In the genomic region with DNA sequence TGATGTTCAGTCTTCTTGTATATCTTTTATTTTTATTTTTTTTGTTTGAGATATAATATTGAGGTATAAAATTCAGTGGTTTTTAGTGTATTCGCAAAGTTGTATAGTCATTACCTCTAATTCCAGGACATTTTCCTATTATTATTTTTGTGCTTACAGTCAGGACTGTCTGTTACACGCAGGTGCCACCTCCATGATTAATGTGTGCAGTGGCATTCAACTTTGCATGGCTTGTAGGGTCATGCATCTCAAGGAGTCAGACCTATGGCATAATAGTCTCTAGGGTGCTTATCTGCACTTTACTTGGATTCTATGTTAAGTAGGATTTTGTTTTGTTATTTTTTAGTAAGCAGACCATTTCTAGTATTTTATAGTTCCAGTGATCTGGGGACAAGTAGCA, we compare ENCODE assay signal across 8 cellular contexts. TPM values are rescaled to one million over a fixed set of nuclear protein-coding genes. Genes with fewer than 3 reads are reported as not detected.
DNase-seq lines count a peak whose midpoint lies in the region; FAIRE-seq and TF ChIP-seq lines count a peak whose summit lies in the region.

No MANE protein-coding gene starts in this region.

- no peak overlapping the region for H2BK120ac ChIP-seq in mesenchymal stem cell (ENCODE audit: low read depth, low read length)

- peak overlapping the region; percentile 84 for H3K4me3 ChIP-seq in left ventricle myocardium inferior
- H3K4me3 ChIP-seq in mesenchymal stem cell (ENCODE audit: insufficient read depth in 1 of 2, low read depth in 1 of 2, low read length in 2 of 2), result peak overlapping the region in 1 of 2 experiments; percentile 93
- H3K4me3 ChIP-seq in vagina, result peak overlapping the region; percentile 84 to 92

- H3K9me3 Mint-ChIP-seq in brain, result no peaks in the 10 kb centered on the region

- no peak overlapping the region for H2AFZ ChIP-seq in mesenchymal stem cell (ENCODE audit: low read depth, low read length)

- WGBS in mesenchymal stem cell, result 66% methylated on average over 2 of the region's 2 CpGs

- peak overlapping the region; percentile 90 for H3K4me2 ChIP-seq in mesenchymal stem cell (ENCODE audit: low read length, poor library complexity, severe bottlenecking)

- peaks cover 4% of the 10 kb centered on the region for H3K79me1 ChIP-seq in mesenchymal stem cell (replicated peaks; ENCODE audit: low read length, poor library complexity, severe bottlenecking)

- peak overlapping the region; percentile 93 for H3K9ac ChIP-seq in mesenchymal stem cell (ENCODE audit: low read length)

- H3K27ac ChIP-seq in left ventricle myocardium inferior (replicated peaks) (peak overlapping the region; percentile 94), mesenchymal stem cell (ENCODE audit: low read length, poor library complexity, severe bottlenecking) (no peak overlapping the region), vagina (peak overlapping the region; percentile 91)

- TF ChIP-seq CTCF in left ventricle myocardium inferior (IDR thresholded peaks at IDR 0.05; ENCODE audit: borderline replicate concordance) (no peak), brain (conservative IDR thresholded peaks at IDR 0.05) (no peak), vagina (IDR thresholded peaks at IDR 0.05) (no peak)

- no peak overlapping the region for H2BK15ac ChIP-seq in mesenchymal stem cell (ENCODE audit: low read depth, poor library complexity, severe bottlenecking)

- H2BK12ac ChIP-seq in mesenchymal stem cell (ENCODE audit: low read length in 2 of 2), result no peak overlapping the region

- H3K4me1 Mint-ChIP-seq in brain, result peaks cover 24% of the 10 kb centered on the region

- no peak for FAIRE-seq in frontal cortex (lab: Jason Lieb, UNC)

- intact Hi-C loops in left ventricle myocardium inferior (cut with micrococcal nuclease) (no loop called here), cardiac septum (cut with DNase I) (no loop called here), vagina (cut with DNase I) (no loop called here)

- peak overlapping the region in 4 of 5 experiments; percentile 95 to 99 (median 98) for H3K27ac Mint-ChIP-seq in brain

- peak overlapping the region; percentile 93 to 99 (median 97) for H3K4me3 Mint-ChIP-seq in brain

- H3K27me3 Mint-ChIP-seq in brain, result peaks cover 11% of the 10 kb centered on the region

- no peak overlapping the region for H3K23ac ChIP-seq in mesenchymal stem cell (ENCODE audit: low read length in 2 of 2)

- peaks cover 29% of the 10 kb centered on the region for H3K4me1 ChIP-seq in left ventricle myocardium inferior
- peaks cover 3% of the 10 kb centered on the region for H3K4me1 ChIP-seq in mesenchymal stem cell (ENCODE audit: control insufficient read depth, insufficient read depth, low read depth, low read length)
- peaks cover 14% of the 10 kb centered on the region for H3K4me1 ChIP-seq in vagina

- H3K27me3 ChIP-seq in left ventricle myocardium inferior (ENCODE audit: low read depth) (no peaks in the 10 kb centered on the region), mesenchymal stem cell (ENCODE audit: control insufficient read depth in 1 of 2, insufficient read depth in 1 of 2, low read length in 2 of 2) (no peaks in the 10 kb centered on the region), vagina (no peaks in the 10 kb centered on the region)

- no peak overlapping the region for H3K14ac ChIP-seq in mesenchymal stem cell (ENCODE audit: low read length in 2 of 2)

- no peak overlapping the region for H2BK5ac ChIP-seq in mesenchymal stem cell (ENCODE audit: low read depth, low read length, poor library complexity, severe bottlenecking)

- H3K9me3 ChIP-seq in left ventricle myocardium inferior (replicated peaks) (no peaks in the 10 kb centered on the region), mesenchymal stem cell (ENCODE audit: control insufficient read depth, low read length) (no peaks in the 10 kb centered on the region), vagina (no peaks in the 10 kb centered on the region)

- peaks cover 43% of the 10 kb centered on the region for H3K36me3 ChIP-seq in left ventricle myocardium inferior
- peaks cover 3 to 45% of the 10 kb centered on the region in 2 experiments for H3K36me3 ChIP-seq in mesenchymal stem cell (ENCODE audit: control insufficient read depth in 1 of 2, insufficient read depth in 2 of 2, low read depth in 1 of 2, low read length in 2 of 2)
- H3K36me3 ChIP-seq in vagina, result peaks cover 0 to 31% of the 10 kb centered on the region in 2 donors

- no peak overlapping the region for H2AK5ac ChIP-seq in mesenchymal stem cell (ENCODE audit: low read length, severe bottlenecking)

- H3K36me3 Mint-ChIP-seq in brain, result peaks cover 14% of the 10 kb centered on the region

- no peak overlapping the region for H3K18ac ChIP-seq in mesenchymal stem cell (ENCODE audit: low read depth in 1 of 2, low read length in 2 of 2)

- H4K91ac ChIP-seq in mesenchymal stem cell (ENCODE audit: low read length), result no peak overlapping the region

- DNase-seq in left ventricle myocardium inferior (no peak), cardiac septum (ENCODE audit: low spot score) (no peak), mesenchymal stem cell (no peak), vagina (ENCODE audit: extremely low spot score in 2 of 2) (no peak), KG1 (lab: John Stamatoyannopoulos, UW) (no peak), frontal cortex (ENCODE audit: low spot score in 2 of 2) (no peak), SIG-M5 (lab: John Stamatoyannopoulos, UW) (no peak)

- H4K8ac ChIP-seq in mesenchymal stem cell (ENCODE audit: low read length), result no peak overlapping the region

- TF ChIP-seq POLR2A in vagina (IDR thresholded peaks at IDR 0.05), result no peak

- H3K4ac ChIP-seq in mesenchymal stem cell (ENCODE audit: low read depth in 1 of 2, low read length in 2 of 2), result no peak overlapping the region

RNA-seq across cellular contexts. Expression of a gene that starts 1.0 kb away (rescaled TPM):
- total RNA-seq in left ventricle myocardium inferior, result 22.9 TPM
- total RNA-seq in cardiac septum, result 27.6 TPM
- polyA plus RNA-seq in brain (ENCODE audit: insufficient read depth, low read depth, low replicate concordance), result 10.9 TPM
- polyA plus RNA-seq in mesenchymal stem cell (2013, experiment 1 of 2), result 25.8 TPM
- polyA plus RNA-seq in mesenchymal stem cell (2013, experiment 2 of 2), result 25.4 TPM
- 20.6 TPM for total RNA-seq in vagina
- 39.9 TPM for total RNA-seq in frontal cortex

RNA-seq across cellular contexts. Expression of a gene that starts 56.7 kb away (rescaled TPM):
- total RNA-seq in left ventricle myocardium inferior (760 TPM), cardiac septum (765 TPM), vagina (368 TPM), frontal cortex (941 TPM)
- 338 TPM for polyA plus RNA-seq in brain (ENCODE audit: insufficient read depth, low read depth, low replicate concordance)
- 814 TPM for polyA plus RNA-seq in mesenchymal stem cell (2013, experiment 1 of 2)
- polyA plus RNA-seq in mesenchymal stem cell (2013, experiment 2 of 2), result 829 TPM

RNA-seq across cellular contexts. Expression of a gene that starts 58.5 kb away (rescaled TPM):
- total RNA-seq in left ventricle myocardium inferior, result 5.1 TPM
- 6.4 TPM for total RNA-seq in cardiac septum
- polyA plus RNA-seq in brain (ENCODE audit: insufficient read depth, low read depth, low replicate concordance), result 10.8 TPM
- polyA plus RNA-seq in mesenchymal stem cell (2013, experiment 1 of 2), result 21.1 TPM
- 20.4 TPM for polyA plus RNA-seq in mesenchymal stem cell (2013, experiment 2 of 2)
- 18.2 TPM for total RNA-seq in vagina
- total RNA-seq in frontal cortex, result 1.6 TPM
